In the genomic region with DNA sequence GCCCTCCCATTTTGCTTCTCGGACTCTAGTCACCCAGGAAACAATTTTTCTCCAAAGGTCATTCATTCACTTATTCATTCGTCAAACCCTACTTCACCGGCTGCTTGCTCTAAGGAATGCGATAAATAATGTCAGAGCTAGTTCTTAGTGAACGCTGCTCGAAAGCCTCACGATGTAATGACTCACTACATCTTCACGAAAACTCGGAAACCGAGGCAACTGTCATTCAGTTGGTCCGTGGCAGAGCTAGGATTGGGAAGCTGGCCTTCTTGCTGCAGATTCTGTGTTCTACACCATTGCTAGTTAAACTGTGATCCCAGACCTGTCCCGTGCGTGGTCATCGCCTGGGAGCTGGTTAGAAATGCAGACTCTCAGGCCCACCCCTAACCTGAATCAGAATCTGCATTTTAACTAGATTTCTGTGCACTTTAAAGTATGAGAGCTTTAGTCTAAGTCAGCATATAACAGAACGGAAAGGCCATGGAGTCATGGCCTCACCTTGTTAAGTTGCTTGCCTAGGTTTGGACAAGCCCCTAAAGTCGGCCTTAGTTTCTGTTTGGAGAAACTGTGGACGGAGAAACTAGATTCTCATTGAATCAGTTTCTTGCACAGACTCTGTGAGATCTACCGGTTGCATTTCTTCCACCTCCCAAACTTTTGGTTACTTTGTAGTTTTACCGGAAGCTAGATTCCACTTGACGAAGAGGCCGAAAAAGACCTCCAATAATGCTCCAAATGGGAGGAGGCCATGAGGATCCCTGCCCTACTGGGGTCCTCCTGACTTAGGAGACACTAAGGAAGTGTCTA, we compare ENCODE assay signal across 1 cellular context.
A peak's percentile ranks its signal among the peaks of the same experiment; 100 is the strongest.
TF ChIP-seq lines count a peak whose summit lies in the region.

No MANE protein-coding gene starts in this region.

TF ChIP-seq in K562, 482 proteins besides CTCF, POLR2A, EP300 and RAD21 (continued from another document and continues in another):
- TF ChIP-seq, protein P1, sequence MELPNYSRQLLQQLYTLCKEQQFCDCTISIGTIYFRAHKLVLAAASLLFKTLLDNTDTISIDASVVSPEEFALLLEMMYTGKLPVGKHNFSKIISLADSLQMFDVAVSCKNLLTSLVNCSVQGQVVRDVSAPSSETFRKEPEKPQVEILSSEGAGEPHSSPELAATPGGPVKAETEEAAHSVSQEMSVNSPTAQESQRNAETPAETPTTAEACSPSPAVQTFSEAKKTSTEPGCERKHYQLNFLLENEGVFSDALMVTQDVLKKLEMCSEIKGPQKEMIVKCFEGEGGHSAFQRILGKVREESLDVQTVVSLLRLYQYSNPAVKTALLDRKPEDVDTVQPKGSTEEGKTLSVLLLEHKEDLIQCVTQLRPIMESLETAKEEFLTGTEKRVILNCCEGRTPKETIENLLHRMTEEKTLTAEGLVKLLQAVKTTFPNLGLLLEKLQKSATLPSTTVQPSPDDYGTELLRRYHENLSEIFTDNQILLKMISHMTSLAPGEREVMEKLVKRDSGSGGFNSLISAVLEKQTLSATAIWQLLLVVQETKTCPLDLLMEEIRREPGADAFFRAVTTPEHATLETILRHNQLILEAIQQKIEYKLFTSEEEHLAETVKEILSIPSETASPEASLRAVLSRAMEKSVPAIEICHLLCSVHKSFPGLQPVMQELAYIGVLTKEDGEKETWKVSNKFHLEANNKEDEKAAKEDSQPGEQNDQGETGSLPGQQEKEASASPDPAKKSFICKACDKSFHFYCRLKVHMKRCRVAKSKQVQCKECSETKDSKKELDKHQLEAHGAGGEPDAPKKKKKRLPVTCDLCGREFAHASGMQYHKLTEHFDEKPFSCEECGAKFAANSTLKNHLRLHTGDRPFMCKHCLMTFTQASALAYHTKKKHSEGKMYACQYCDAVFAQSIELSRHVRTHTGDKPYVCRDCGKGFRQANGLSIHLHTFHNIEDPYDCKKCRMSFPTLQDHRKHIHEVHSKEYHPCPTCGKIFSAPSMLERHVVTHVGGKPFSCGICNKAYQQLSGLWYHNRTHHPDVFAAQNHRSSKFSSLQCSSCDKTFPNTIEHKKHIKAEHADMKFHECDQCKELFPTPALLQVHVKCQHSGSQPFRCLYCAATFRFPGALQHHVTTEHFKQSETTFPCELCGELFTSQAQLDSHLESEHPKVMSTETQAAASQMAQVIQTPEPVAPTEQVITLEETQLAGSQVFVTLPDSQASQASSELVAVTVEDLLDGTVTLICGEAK (IDR thresholded peaks at IDR 0.05): peak; percentile 50; the same call in 1 of the 2 replicates
- TF ChIP-seq, protein P1 (CRISPR knock-in tag; IDR thresholded peaks at IDR 0.05): no peak
- TF ChIP-seq, protein P2, sequence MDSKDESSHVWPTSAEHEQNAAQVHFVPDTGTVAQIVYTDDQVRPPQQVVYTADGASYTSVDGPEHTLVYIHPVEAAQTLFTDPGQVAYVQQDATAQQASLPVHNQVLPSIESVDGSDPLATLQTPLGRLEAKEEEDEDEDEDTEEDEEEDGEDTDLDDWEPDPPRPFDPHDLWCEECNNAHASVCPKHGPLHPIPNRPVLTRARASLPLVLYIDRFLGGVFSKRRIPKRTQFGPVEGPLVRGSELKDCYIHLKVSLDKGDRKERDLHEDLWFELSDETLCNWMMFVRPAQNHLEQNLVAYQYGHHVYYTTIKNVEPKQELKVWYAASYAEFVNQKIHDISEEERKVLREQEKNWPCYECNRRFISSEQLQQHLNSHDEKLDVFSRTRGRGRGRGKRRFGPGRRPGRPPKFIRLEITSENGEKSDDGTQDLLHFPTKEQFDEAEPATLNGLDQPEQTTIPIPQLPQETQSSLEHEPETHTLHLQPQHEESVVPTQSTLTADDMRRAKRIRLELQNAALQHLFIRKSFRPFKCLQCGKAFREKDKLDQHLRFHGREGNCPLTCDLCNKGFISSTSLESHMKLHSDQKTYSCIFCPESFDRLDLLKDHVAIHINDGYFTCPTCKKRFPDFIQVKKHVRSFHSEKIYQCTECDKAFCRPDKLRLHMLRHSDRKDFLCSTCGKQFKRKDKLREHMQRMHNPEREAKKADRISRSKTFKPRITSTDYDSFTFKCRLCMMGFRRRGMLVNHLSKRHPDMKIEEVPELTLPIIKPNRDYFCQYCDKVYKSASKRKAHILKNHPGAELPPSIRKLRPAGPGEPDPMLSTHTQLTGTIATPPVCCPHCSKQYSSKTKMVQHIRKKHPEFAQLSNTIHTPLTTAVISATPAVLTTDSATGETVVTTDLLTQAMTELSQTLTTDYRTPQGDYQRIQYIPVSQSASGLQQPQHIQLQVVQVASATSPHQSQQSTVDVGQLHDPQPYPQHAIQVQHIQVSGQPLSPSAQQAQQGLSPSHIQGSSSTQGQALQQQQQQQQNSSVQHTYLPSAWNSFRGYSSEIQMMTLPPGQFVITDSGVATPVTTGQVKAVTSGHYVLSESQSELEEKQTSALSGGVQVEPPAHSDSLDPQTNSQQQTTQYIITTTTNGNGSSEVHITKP (IDR thresholded peaks at IDR 0.05; ENCODE audit: partially characterized antibody): peak; percentile 41
- TF ChIP-seq HLTF (IDR thresholded peaks at IDR 0.05) (peak; percentile 23; the same call in 1 of the 2 replicates), ZFP36 (IDR thresholded peaks at IDR 0.05; ENCODE audit: low read depth, low read length, partially characterized antibody) (no peak), SUPT5H (IDR thresholded peaks at IDR 0.05) (peak; percentile 15; the same call in 1 of the 2 replicates), ZNF165 (CRISPR knock-in tag; IDR thresholded peaks at IDR 0.05; ENCODE audit: borderline replicate concordance) (0 out of 2 replicates have a peak, but pooled peaks have one; percentile 84), HDAC1 (IDR thresholded peaks at IDR 0.05) (peak in 1 of 2 experiments; percentile 31; a peak in 1 of 4 replicates), PHF21A (IDR thresholded peaks at IDR 0.05; ENCODE audit: borderline replicate concordance, low read depth) (no peak), KLF13 (tag; IDR thresholded peaks at IDR 0.05; ENCODE audit: borderline replicate concordance, low read depth) (no peak), ARID1B (IDR thresholded peaks at IDR 0.05) (peak; percentile 27; the same call in 1 of the 2 replicates), HDAC3 (IDR thresholded peaks at IDR 0.05; ENCODE audit: borderline replicate concordance, partially characterized antibody) (no peak), ZNF143 (CRISPR knock-in tag; IDR thresholded peaks at IDR 0.05) (no peak), PTTG1 (tag; IDR thresholded peaks at IDR 0.05; ENCODE audit: low read depth) (no peak), DNMT1 (IDR thresholded peaks at IDR 0.05) (no peak), GTF2F1 (IDR thresholded peaks at IDR 0.05; ENCODE audit: low read depth, low read length) (no peak), JUND (IDR thresholded peaks at IDR 0.05; ENCODE audit: borderline replicate concordance, low read depth, low read length) (peak; percentile 62), JUND (tag; IDR thresholded peaks at IDR 0.05; ENCODE audit: borderline replicate concordance, low read depth, low read length) (peak; percentile 65; the same call in 2 of the 3 replicates), ZNF124 (CRISPR knock-in tag; IDR thresholded peaks at IDR 0.05) (no peak), ZNF766 (CRISPR knock-in tag; conservative IDR thresholded peaks at IDR 0.05) (peak; percentile 34; the same call in 1 of the 2 replicates), ZNF224 (CRISPR knock-in tag; IDR thresholded peaks at IDR 0.05) (no peak), SNRNP70 (optimal IDR thresholded peaks at IDR 0.05; ENCODE audit: low read depth, low read length) (no peak), ELF1 (tag; IDR thresholded peaks at IDR 0.05) (no peak; the same call in 1 of the 2 replicates), MAFK (IDR thresholded peaks at IDR 0.05; ENCODE audit: low read length) (no peak), HDGF (IDR thresholded peaks at IDR 0.05) (0 out of 2 replicates have a peak, but pooled peaks have one; percentile 49), MXI1 (IDR thresholded peaks at IDR 0.05; ENCODE audit: low read depth, low read length) (no peak), MCM7 (IDR thresholded peaks at IDR 0.05) (no peak)
- TF ChIP-seq, protein P3, sequence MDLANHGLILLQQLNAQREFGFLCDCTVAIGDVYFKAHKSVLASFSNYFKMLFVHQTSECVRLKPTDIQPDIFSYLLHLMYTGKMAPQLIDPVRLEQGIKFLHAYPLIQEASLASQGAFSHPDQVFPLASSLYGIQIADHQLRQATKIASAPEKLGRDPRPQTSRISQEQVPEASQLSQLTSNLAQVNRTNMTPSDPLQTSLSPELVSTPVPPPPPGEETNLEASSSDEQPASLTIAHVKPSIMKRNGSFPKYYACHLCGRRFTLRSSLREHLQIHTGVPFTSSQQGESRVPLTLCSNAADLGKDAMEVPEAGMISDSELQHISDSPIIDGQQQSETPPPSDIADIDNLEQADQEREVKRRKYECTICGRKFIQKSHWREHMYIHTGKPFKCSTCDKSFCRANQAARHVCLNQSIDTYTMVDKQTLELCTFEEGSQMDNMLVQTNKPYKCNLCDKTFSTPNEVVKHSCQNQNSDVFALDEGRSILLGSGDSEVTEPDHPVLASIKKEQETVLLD (IDR thresholded peaks at IDR 0.05): peak; percentile 63; the same call in 1 of the 2 replicates
- TF ChIP-seq, protein P4, sequence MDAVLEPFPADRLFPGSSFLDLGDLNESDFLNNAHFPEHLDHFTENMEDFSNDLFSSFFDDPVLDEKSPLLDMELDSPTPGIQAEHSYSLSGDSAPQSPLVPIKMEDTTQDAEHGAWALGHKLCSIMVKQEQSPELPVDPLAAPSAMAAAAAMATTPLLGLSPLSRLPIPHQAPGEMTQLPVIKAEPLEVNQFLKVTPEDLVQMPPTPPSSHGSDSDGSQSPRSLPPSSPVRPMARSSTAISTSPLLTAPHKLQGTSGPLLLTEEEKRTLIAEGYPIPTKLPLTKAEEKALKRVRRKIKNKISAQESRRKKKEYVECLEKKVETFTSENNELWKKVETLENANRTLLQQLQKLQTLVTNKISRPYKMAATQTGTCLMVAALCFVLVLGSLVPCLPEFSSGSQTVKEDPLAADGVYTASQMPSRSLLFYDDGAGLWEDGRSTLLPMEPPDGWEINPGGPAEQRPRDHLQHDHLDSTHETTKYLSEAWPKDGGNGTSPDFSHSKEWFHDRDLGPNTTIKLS (IDR thresholded peaks at IDR 0.05; ENCODE audit: borderline replicate concordance, low read depth): no peak
- TF ChIP-seq, protein P5, sequence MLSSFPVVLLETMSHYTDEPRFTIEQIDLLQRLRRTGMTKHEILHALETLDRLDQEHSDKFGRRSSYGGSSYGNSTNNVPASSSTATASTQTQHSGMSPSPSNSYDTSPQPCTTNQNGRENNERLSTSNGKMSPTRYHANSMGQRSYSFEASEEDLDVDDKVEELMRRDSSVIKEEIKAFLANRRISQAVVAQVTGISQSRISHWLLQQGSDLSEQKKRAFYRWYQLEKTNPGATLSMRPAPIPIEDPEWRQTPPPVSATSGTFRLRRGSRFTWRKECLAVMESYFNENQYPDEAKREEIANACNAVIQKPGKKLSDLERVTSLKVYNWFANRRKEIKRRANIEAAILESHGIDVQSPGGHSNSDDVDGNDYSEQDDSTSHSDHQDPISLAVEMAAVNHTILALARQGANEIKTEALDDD (IDR thresholded peaks at IDR 0.05): peak; percentile 90
- TF ChIP-seq, protein P6, sequence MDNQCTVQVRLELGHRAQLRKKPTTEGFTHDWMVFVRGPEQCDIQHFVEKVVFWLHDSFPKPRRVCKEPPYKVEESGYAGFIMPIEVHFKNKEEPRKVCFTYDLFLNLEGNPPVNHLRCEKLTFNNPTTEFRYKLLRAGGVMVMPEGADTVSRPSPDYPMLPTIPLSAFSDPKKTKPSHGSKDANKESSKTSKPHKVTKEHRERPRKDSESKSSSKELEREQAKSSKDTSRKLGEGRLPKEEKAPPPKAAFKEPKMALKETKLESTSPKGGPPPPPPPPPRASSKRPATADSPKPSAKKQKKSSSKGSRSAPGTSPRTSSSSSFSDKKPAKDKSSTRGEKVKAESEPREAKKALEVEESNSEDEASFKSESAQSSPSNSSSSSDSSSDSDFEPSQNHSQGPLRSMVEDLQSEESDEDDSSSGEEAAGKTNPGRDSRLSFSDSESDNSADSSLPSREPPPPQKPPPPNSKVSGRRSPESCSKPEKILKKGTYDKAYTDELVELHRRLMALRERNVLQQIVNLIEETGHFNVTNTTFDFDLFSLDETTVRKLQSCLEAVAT (IDR thresholded peaks at IDR 0.05): no peak; a peak in 1 of 4 replicates
- TF ChIP-seq, protein P7, sequence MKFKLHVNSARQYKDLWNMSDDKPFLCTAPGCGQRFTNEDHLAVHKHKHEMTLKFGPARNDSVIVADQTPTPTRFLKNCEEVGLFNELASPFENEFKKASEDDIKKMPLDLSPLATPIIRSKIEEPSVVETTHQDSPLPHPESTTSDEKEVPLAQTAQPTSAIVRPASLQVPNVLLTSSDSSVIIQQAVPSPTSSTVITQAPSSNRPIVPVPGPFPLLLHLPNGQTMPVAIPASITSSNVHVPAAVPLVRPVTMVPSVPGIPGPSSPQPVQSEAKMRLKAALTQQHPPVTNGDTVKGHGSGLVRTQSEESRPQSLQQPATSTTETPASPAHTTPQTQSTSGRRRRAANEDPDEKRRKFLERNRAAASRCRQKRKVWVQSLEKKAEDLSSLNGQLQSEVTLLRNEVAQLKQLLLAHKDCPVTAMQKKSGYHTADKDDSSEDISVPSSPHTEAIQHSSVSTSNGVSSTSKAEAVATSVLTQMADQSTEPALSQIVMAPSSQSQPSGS (CRISPR knock-in tag; IDR thresholded peaks at IDR 0.05): no peak
- TF ChIP-seq, protein P8, sequence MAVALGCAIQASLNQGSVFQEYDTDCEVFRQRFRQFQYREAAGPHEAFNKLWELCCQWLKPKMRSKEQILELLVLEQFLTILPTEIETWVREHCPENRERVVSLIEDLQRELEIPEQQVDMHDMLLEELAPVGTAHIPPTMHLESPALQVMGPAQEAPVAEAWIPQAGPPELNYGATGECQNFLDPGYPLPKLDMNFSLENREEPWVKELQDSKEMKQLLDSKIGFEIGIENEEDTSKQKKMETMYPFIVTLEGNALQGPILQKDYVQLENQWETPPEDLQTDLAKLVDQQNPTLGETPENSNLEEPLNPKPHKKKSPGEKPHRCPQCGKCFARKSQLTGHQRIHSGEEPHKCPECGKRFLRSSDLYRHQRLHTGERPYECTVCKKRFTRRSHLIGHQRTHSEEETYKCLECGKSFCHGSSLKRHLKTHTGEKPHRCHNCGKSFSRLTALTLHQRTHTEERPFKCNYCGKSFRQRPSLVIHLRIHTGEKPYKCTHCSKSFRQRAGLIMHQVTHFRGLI (CRISPR knock-in tag; IDR thresholded peaks at IDR 0.05): no peak
